ENCODE assay signal across 17 cellular contexts in genomic region chrX:104660092-104660491, GRCh38.
DNase-seq lines count a peak whose midpoint lies in the region; ATAC-seq, FAIRE-seq and TF ChIP-seq lines count a peak whose summit lies in the region.
"Had no signal": no experiment of that assay in that cellular context is flagged by ENCODE, and none has a peak within 500 bp of the region (broad histone marks: within the 10 kb centered on the region; RNA-seq: fewer than 3 reads in every experiment).

No MANE protein-coding gene starts in this region.

- CTCF ChIA-PET in RWPE1 (lab: Yijun Ruan, JAX), result no interaction called here

- no peak for TF ChIP-seq CTCF in RWPE1 (conservative IDR thresholded peaks at IDR 0.05; ENCODE audit: low read depth)
- no peak for TF ChIP-seq CTCF in kidney (IDR thresholded peaks at IDR 0.05; ENCODE audit: borderline replicate concordance, extremely low read depth, insufficient read depth)

- intact Hi-C loops in kidney (cut with DNase I), result no loop called here
- intact Hi-C loops in cardiac septum (cut with DNase I), result no loop called here

- DNase-seq in HT-29 (ENCODE audit: low spot score) (peak; percentile 45), RWPE1 (ENCODE audit: low spot score) (peak; percentile 2), kidney (no peak), renal cortical epithelial cell (ENCODE audit: low read depth) (peak; percentile 11), cardiac septum (ENCODE audit: low spot score) (no peak), urothelium cell line (ENCODE audit: low spot score) (no peak)
- DNase-seq: BE2C, DMS79, MM.1S, NCI-H1417 treated with DMSO at 0.1 percent for 48 hours, NCI-H187, NCI-H510A treated with DMSO at 0.1 percent for 48 hours, NCI-H748 treated with DMSO at 0.1 percent for 48 hours had no signal

- FAIRE-seq in kidney (lab: Jason Lieb, UNC) (peak; percentile 23), urothelium cell line (lab: Jason Lieb, UNC) (no peak)

- no peak for ATAC-seq in esophagus mucosa
- ATAC-seq: A549, Panc1 had no signal

- POLR2A ChIA-PET in RWPE1 (lab: Yijun Ruan, JAX; ENCODE audit: low non-redundant PET), result no interaction called here

- H3K27ac ChIP-seq in RWPE1 (no peak overlapping the region), kidney (ENCODE audit: low read depth in 2 of 2, low read length in 2 of 2) (no peak overlapping the region)
- H3K27ac ChIP-seq: A549, SJSA1 had no signal

- no peaks in the 10 kb centered on the region for H3K4me1 ChIP-seq in kidney (ENCODE audit: control insufficient read depth in 1 of 2, insufficient read depth in 1 of 2, low read depth in 1 of 2, low read length in 2 of 2)
- H3K4me1 ChIP-seq: A549, BE2C, SJSA1 had no signal

- no peaks in the 10 kb centered on the region for H3K9me3 ChIP-seq in kidney (ENCODE audit: control insufficient read depth in 1 of 2, low read length in 2 of 2)
- H3K9me3 ChIP-seq: A549, BE2C, SJSA1 had no signal

- no peak overlapping the region for H3K9ac ChIP-seq in kidney (ENCODE audit: low read length in 2 of 2)

- no peaks in the 10 kb centered on the region for H3K36me3 ChIP-seq in kidney (ENCODE audit: control insufficient read depth in 1 of 2, insufficient read depth in 2 of 2, low read length in 2 of 2)
- H3K36me3 ChIP-seq: BE2C, SJSA1 had no signal

- no peak overlapping the region for H3K4me3 ChIP-seq in kidney (ENCODE audit: low read length in 2 of 2)
- H3K4me3 ChIP-seq: A549, SJSA1 had no signal

Comparison
In these comparisons a context has a peak if more than half of its experiments do, and no peak if none do; other contexts are left out.
1. DNase-seq: peak in HT-29 (single experiment), RWPE1 (single experiment) and renal cortical epithelial cell (single experiment); none in kidney (single experiment), cardiac septum (single experiment) and urothelium cell line (single experiment).